ENCODE assay signal across 1 cellular context in the genomic region with DNA sequence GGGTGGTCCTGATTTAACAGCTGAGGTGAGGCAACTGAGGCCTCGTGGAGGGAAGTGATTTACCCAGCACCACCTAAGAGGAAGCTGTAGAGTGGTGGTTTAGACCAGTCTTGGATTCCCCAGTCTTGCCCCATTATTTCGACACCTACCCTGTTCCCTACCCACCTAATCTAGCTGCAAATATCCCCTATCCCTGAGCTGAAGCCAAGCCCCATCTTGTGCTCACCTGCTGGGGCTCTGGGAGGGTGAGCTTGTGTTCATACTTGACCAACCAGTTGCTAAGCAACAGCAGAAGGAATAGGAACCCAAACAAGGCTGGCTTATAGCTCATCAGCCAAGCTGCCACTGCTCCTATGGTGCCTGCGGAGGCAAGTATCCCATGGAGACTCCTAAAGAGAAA.
TF ChIP-seq lines count a peak whose summit lies in the region.

No MANE protein-coding gene starts in this region.

TF ChIP-seq in WTC11, 78 proteins besides CTCF, POLR2A, EP300 and RAD21 (continued from another document):
- no peak for TF ChIP-seq PRDM15 (CRISPR knock-in tag; IDR thresholded peaks at IDR 0.05)
- no peak for TF ChIP-seq ZNF281 (CRISPR knock-in tag; IDR thresholded peaks at IDR 0.05)
- TF ChIP-seq, protein P1, sequence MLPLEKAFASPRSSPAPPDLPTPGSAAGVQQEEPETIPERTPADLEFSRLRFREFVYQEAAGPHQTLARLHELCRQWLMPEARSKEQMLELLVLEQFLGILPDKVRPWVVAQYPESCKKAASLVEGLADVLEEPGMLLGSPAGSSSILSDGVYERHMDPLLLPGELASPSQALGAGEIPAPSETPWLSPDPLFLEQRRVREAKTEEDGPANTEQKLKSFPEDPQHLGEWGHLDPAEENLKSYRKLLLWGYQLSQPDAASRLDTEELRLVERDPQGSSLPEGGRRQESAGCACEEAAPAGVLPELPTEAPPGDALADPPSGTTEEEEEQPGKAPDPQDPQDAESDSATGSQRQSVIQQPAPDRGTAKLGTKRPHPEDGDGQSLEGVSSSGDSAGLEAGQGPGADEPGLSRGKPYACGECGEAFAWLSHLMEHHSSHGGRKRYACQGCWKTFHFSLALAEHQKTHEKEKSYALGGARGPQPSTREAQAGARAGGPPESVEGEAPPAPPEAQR (CRISPR knock-in tag; IDR thresholded peaks at IDR 0.05) = no peak
- TF ChIP-seq, protein P2, sequence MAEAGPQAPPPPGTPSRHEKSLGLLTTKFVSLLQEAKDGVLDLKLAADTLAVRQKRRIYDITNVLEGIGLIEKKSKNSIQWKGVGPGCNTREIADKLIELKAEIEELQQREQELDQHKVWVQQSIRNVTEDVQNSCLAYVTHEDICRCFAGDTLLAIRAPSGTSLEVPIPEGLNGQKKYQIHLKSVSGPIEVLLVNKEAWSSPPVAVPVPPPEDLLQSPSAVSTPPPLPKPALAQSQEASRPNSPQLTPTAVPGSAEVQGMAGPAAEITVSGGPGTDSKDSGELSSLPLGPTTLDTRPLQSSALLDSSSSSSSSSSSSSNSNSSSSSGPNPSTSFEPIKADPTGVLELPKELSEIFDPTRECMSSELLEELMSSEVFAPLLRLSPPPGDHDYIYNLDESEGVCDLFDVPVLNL (CRISPR knock-in tag; IDR thresholded peaks at IDR 0.05; ENCODE audit: borderline replicate concordance, low read depth) = no peak
- TF ChIP-seq, protein P3, sequence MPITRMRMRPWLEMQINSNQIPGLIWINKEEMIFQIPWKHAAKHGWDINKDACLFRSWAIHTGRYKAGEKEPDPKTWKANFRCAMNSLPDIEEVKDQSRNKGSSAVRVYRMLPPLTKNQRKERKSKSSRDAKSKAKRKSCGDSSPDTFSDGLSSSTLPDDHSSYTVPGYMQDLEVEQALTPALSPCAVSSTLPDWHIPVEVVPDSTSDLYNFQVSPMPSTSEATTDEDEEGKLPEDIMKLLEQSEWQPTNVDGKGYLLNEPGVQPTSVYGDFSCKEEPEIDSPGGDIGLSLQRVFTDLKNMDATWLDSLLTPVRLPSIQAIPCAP (CRISPR knock-in tag; IDR thresholded peaks at IDR 0.05) = no peak
- TF ChIP-seq JUN (CRISPR knock-in tag; IDR thresholded peaks at IDR 0.05) = no peak
